ENCODE assay signal across 22 cellular contexts in genomic region chr1:43639990-43640794, GRCh38. TPM values are rescaled to one million over a fixed set of nuclear protein-coding genes. Genes with fewer than 3 reads are reported as not detected.
DNase-seq lines count a peak whose midpoint lies in the region; ATAC-seq, FAIRE-seq and TF ChIP-seq lines count a peak whose summit lies in the region.
"Had no signal": no experiment of that assay in that cellular context is flagged by ENCODE, and none has a peak within 500 bp of the region (broad histone marks: within the 10 kb centered on the region; RNA-seq: fewer than 3 reads in every experiment).

No MANE protein-coding gene starts in this region.

- H3K4me3 Mint-ChIP-seq in natural killer cell, result no peak overlapping the region
- H3K4me3 Mint-ChIP-seq: activated CD4-positive, alpha-beta T cell treated with anti-CD3 and anti-CD28 coated beads, Interleukin-2, amount 10 ng/mL, durations not matched to agents 24 days and 14 days; CD14-positive monocyte; central memory CD8-positive, alpha-beta T cell; memory B cell; natural killer cell treated with Interleukin-12 subunit alpha and Interleukin-12 subunit beta and Interleukin-15 and Interleukin-18, amount 100 ng/mL, for 72 hours had no signal

- CTCF ChIA-PET in endothelial cell of umbilical vein (lab: Charles Lee), result interaction anchor here (1.7 kb wide), 1 partner anchor 10 kb away, joined by 4 read pairs; the partner anchor contains the start of gene KDM4A

- no peaks in the 10 kb centered on the region for H4K20me1 ChIP-seq in endothelial cell of umbilical vein (replicated peaks; ENCODE audit: control insufficient read depth, extremely low read depth, insufficient read depth, low read length)

- no peak overlapping the region for H3K27ac Mint-ChIP-seq in natural killer cell
- H3K27ac Mint-ChIP-seq: activated CD4-positive, alpha-beta T cell treated with anti-CD3 and anti-CD28 coated beads, Interleukin-2, amount 10 ng/mL, durations not matched to agents 24 days and 14 days; CD14-positive monocyte; memory B cell; natural killer cell treated with Interleukin-12 subunit alpha and Interleukin-12 subunit beta and Interleukin-15 and Interleukin-18, amount 100 ng/mL, for 72 hours had no signal

- H3K4me3 ChIP-seq in endothelial cell of umbilical vein (replicated peaks in 1 of 3; ENCODE audit: insufficient read depth in 1 of 3, low read depth in 1 of 3, low read length in 3 of 3) (no peak overlapping the region), small intestine (ENCODE audit: low read depth in 1 of 2, low read length in 2 of 2) (no peak overlapping the region)
- H3K4me3 ChIP-seq: psoas muscle, thyroid gland had no signal

- H3K4me1 ChIP-seq in endothelial cell of umbilical vein (ENCODE audit: control insufficient read depth, extremely low read depth, insufficient read depth, low read length) (no peaks in the 10 kb centered on the region), small intestine (ENCODE audit: control insufficient read depth in 2 of 2, insufficient read depth in 1 of 2, low read depth in 1 of 2, low read length in 1 of 2) (no peaks in the 10 kb centered on the region)
- H3K4me1 ChIP-seq: psoas muscle, thyroid gland had no signal

- no peak overlapping the region for H3K27ac ChIP-seq in endothelial cell of umbilical vein (ENCODE audit: insufficient read depth, low read depth, low read length)
- no peak overlapping the region for H3K27ac ChIP-seq in small intestine (ENCODE audit: low read depth in 1 of 2, low read length in 1 of 2)
- H3K27ac ChIP-seq: psoas muscle, thyroid gland had no signal

- no peak for TF ChIP-seq POLR2A in endothelial cell of umbilical vein (IDR thresholded peaks at IDR 0.05; ENCODE audit: low read depth, low read length)

- H3K9me3 ChIP-seq in endothelial cell of umbilical vein (replicated peaks; ENCODE audit: control insufficient read depth, insufficient read depth, low read length) (no peaks in the 10 kb centered on the region), small intestine (ENCODE audit: control insufficient read depth, low read depth) (no peaks in the 10 kb centered on the region)
- H3K9me3 ChIP-seq: psoas muscle, thyroid gland had no signal

- FAIRE-seq in endothelial cell of umbilical vein (lab: Jason Lieb, UNC) (peak; percentile 82), small intestine (lab: Jason Lieb, UNC) (no peak)
- FAIRE-seq: islet of Langerhans, TTC549 had no signal

- H3K27me3 ChIP-seq in endothelial cell of umbilical vein (ENCODE audit: control insufficient read depth in 2 of 2, insufficient read depth in 2 of 2, low read length in 2 of 2), result peaks cover 7 to 12% of the 10 kb centered on the region in 2 experiments
- peaks cover 0 to 1% of the 10 kb centered on the region in 2 donors for H3K27me3 ChIP-seq in small intestine (ENCODE audit: control insufficient read depth in 2 of 2, insufficient read depth in 2 of 2, low read length in 2 of 2)
- H3K27me3 ChIP-seq: thyroid gland had no signal

- no peaks in the 10 kb centered on the region for H3K9me3 Mint-ChIP-seq in natural killer cell
- H3K9me3 Mint-ChIP-seq: activated CD4-positive, alpha-beta T cell treated with anti-CD3 and anti-CD28 coated beads, Interleukin-2, amount 10 ng/mL, durations not matched to agents 24 days and 14 days; central memory CD8-positive, alpha-beta T cell; natural killer cell treated with Interleukin-12 subunit alpha and Interleukin-12 subunit beta and Interleukin-15 and Interleukin-18, amount 100 ng/mL, for 72 hours had no signal

- intact Hi-C loops in endothelial cell of umbilical vein (cut with micrococcal nuclease), result no loop called here
- intact Hi-C loops in natural killer cell (cut with micrococcal nuclease), result no loop called here

- 29 to 59% (median 42%) methylated on average over 5 of the region's 5 CpGs for WGBS in small intestine, 3 donors

- no peaks in the 10 kb centered on the region for H3K36me3 Mint-ChIP-seq in natural killer cell
- H3K36me3 Mint-ChIP-seq: CD14-positive monocyte; natural killer cell treated with Interleukin-12 subunit alpha and Interleukin-12 subunit beta and Interleukin-15 and Interleukin-18, amount 100 ng/mL, for 72 hours had no signal

- dilution Hi-C loops in endothelial cell of umbilical vein (cut with MboI; ENCODE audit: extremely low pct_ligation_motif_present, low sequenced_read_pairs), result no loop called here

- no peaks in the 10 kb centered on the region for H3K36me3 ChIP-seq in endothelial cell of umbilical vein (ENCODE audit: control insufficient read depth in 2 of 2, extremely low read depth in 1 of 2, insufficient read depth in 2 of 2, low read length in 2 of 2)
- H3K36me3 ChIP-seq in small intestine (ENCODE audit: control insufficient read depth in 2 of 2, insufficient read depth in 2 of 2, low read length in 2 of 2), result no peaks in the 10 kb centered on the region
- H3K36me3 ChIP-seq: thyroid gland had no signal

- ATAC-seq in natural killer cell (no peak), GM21515 (IDR thresholded peaks at IDR 0.05; ENCODE audit: unreplicated experiment) (no peak), GM19397 (IDR thresholded peaks at IDR 0.05; ENCODE audit: unreplicated experiment) (no peak)
- ATAC-seq: natural killer cell treated with Interleukin-12 subunit alpha and Interleukin-12 subunit beta and Interleukin-15 and Interleukin-18, amount 100 ng/mL, for 72 hours; psoas muscle had no signal

- H3K4me2 ChIP-seq in endothelial cell of umbilical vein (ENCODE audit: insufficient read depth, low read length), result no peak overlapping the region

- H3K27me3 Mint-ChIP-seq in natural killer cell (ENCODE audit: low read depth in 2 of 2), result peaks cover 13 to 14% of the 10 kb centered on the region in 2 donors

- no peak overlapping the region for H3K9ac ChIP-seq in endothelial cell of umbilical vein (replicated peaks; ENCODE audit: extremely low read depth, insufficient read depth, low read length)

- H3K9me1 ChIP-seq in endothelial cell of umbilical vein (replicated peaks; ENCODE audit: control insufficient read depth, extremely low read depth, insufficient read depth, low read length), result no peaks in the 10 kb centered on the region

- TF ChIP-seq CTCF in endothelial cell of umbilical vein (IDR thresholded peaks at IDR 0.05; ENCODE audit: extremely low read depth in 1 of 2, insufficient read depth in 1 of 2, low read depth in 1 of 2, low read length in 2 of 2) (no peak), natural killer cell (IDR thresholded peaks at IDR 0.05) (no peak)

- DNase-seq in NCI-H345 (lab: John Stamatoyannopoulos, UW) (peak; percentile 12), NCI-H345 treated with DMSO at 0.1 percent for 48 hours (lab: John Stamatoyannopoulos, UW; ENCODE audit: unreplicated experiment) (no peak), NCI-H226 (peak; percentile 1), endothelial cell of umbilical vein (ENCODE audit: low read depth, low spot score) (no peak), small intestine (peak; percentile 35), natural killer cell (no peak)
- DNase-seq: activated CD4-positive, alpha-beta T cell treated with anti-CD3 and anti-CD28 coated beads, Interleukin-2, amount 10 ng/mL, durations not matched to agents 24 days and 14 days; activated naive CD4-positive, alpha-beta T cell treated with Interleukin-2 at 50 U/mL for 16 hours; aorta; DND-41; effector memory CD4-positive, alpha-beta T cell; GOT3; psoas muscle; thyroid gland had no signal

- no TSS peak for BruUV-seq in endothelial cell of umbilical vein (replicated peaks; lab: Mats Ljungman, UMichigan)

- POLR2A ChIA-PET in endothelial cell of umbilical vein (lab: Charles Lee), result no interaction called here

- H3K4me1 Mint-ChIP-seq in natural killer cell, result no peaks in the 10 kb centered on the region
- H3K4me1 Mint-ChIP-seq: CD14-positive monocyte; central memory CD8-positive, alpha-beta T cell; memory B cell had no signal

- H2AFZ ChIP-seq in endothelial cell of umbilical vein (ENCODE audit: low read depth, low read length), result no peak overlapping the region

- no peaks in the 10 kb centered on the region for H3K79me2 ChIP-seq in endothelial cell of umbilical vein (ENCODE audit: control insufficient read depth, insufficient read depth, low read length)

TF ChIP-seq in endothelial cell of umbilical vein, 7 proteins besides CTCF, POLR2A, EP300 and RAD21:
- TF ChIP-seq POLR2AphosphoS5 (IDR thresholded peaks at IDR 0.05; ENCODE audit: insufficient read depth, low read depth, low read length) (no peak), JUN (IDR thresholded peaks at IDR 0.05; ENCODE audit: borderline replicate concordance, insufficient read depth, insufficient read length, low read depth) (no peak), GATA2 (IDR thresholded peaks at IDR 0.05; ENCODE audit: insufficient read depth, insufficient read length, low read depth, low read length) (no peak), MYC (IDR thresholded peaks at IDR 0.05; ENCODE audit: low read depth, low read length) (no peak), FOS (IDR thresholded peaks at IDR 0.05; ENCODE audit: borderline replicate concordance, insufficient read depth, low read length) (no peak), EZH2 (IDR thresholded peaks at IDR 0.05; ENCODE audit: borderline replicate concordance, low read depth, low read length, severe bottlenecking) (no peak)
- TF ChIP-seq, protein P1, sequence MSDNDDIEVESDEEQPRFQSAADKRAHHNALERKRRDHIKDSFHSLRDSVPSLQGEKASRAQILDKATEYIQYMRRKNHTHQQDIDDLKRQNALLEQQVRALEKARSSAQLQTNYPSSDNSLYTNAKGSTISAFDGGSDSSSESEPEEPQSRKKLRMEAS (IDR thresholded peaks at IDR 0.05; ENCODE audit: insufficient read depth, insufficient read length), result no peak

RNA-seq across cellular contexts. Expression of gene KDM4A, which starts 9.8 kb away (rescaled TPM):
- 46.9 and 53.3 TPM in 2 replicates for total RNA-seq in endothelial cell of umbilical vein
- 16.3 and 21.0 TPM in 2 replicates for polyA plus RNA-seq in endothelial cell of umbilical vein
- 24.3 and 25.1 TPM in 2 replicates for polyA plus RNA-seq in endothelial cell of umbilical vein (2011; cell fraction: cytosol; rRNA removed)
- 47.2 and 53.0 TPM in 2 replicates for polyA plus RNA-seq in endothelial cell of umbilical vein (2011; cell fraction: nucleus; rRNA removed)
- polyA plus RNA-seq in endothelial cell of umbilical vein (2012), result 27.7 and 34.9 TPM in 2 replicates
- polyA minus RNA-seq in endothelial cell of umbilical vein, result 47.6 and 66.5 TPM in 2 replicates
- 16.7 TPM for polyA minus RNA-seq in endothelial cell of umbilical vein (2011; cell fraction: cytosol; rRNA and poly(A)+ RNA removed)
- polyA minus RNA-seq in endothelial cell of umbilical vein (2011; cell fraction: nucleus; rRNA and poly(A)+ RNA removed), result 50.6 and 58.1 TPM in 2 replicates
- polyA plus RNA-seq in small intestine, result 10 to 100 TPM; 19.2 to 36.0 (median 32.8) TPM
- 10 to 100 TPM; 41.5 to 70.9 (median 58.1) TPM for total RNA-seq in natural killer cell

Comparison
In these comparisons a context has a peak if more than half of its experiments do, and no peak if none do; other contexts are left out.
1. DNase-seq: peak in NCI-H345 (single experiment), NCI-H226 (single experiment) and small intestine (single experiment); none in NCI-H345 treated with DMSO at 0.1 percent for 48 hours (single experiment), endothelial cell of umbilical vein (single experiment) and natural killer cell (single experiment).